Comparison of ENCODE assay signal across 9 cellular contexts in genomic region chr4:84578540-84579409, GRCh38. TPM values are rescaled to one million over a fixed set of nuclear protein-coding genes. Genes with fewer than 3 reads are reported as not detected.
DNase-seq lines count a peak whose midpoint lies in the region; ATAC-seq and TF ChIP-seq lines count a peak whose summit lies in the region.
"Had no signal": no experiment of that assay in that cellular context is flagged by ENCODE, and none has a peak within 500 bp of the region (broad histone marks: within the 10 kb centered on the region; RNA-seq: fewer than 3 reads in every experiment).

No MANE protein-coding gene starts in this region.

- in situ Hi-C loops in SK-MEL-5 (cut with HindIII; ENCODE audit: low pct_unique_long_range_greater_than_20kb, low sequenced_read_pairs) = no loop called here

- peaks cover 13% of the 10 kb centered on the region for H3K4me1 ChIP-seq in CD8-positive, alpha-beta T cell (ENCODE audit: insufficient read depth, low read length)
- peaks cover 0 to 18% (median 2%) of the 10 kb centered on the region in 4 donors for H3K4me1 ChIP-seq in tibial nerve
- peaks cover 5% of the 10 kb centered on the region for H3K4me1 ChIP-seq in psoas muscle
- H3K4me1 ChIP-seq: pancreas had no signal

- no peak for ATAC-seq in CD8-positive, alpha-beta T cell
- no peak for ATAC-seq in psoas muscle
- ATAC-seq: pancreas had no signal

- intact Hi-C loops in CD8-positive, alpha-beta T cell (cut with DNase I, micrococcal nuclease) = no loop called here
- intact Hi-C loops in psoas muscle (cut with DNase I) = no loop called here

- H3K4me3 ChIP-seq in CD8-positive, alpha-beta T cell (ENCODE audit: low read depth, low read length) = no peak overlapping the region
- H3K4me3 ChIP-seq in fibroblast of villous mesenchyme (ENCODE audit: low read depth, low read length) (no peak overlapping the region), tibial nerve (no peak overlapping the region), psoas muscle (no peak overlapping the region)
- H3K4me3 ChIP-seq: pancreas had no signal

- POLR2A ChIA-PET in CD8-positive, alpha-beta T cell (lab: Charles Lee) = no interaction called here

- H3K4me3 Mint-ChIP-seq in CD8-positive, alpha-beta T cell = no peak overlapping the region

- no peaks in the 10 kb centered on the region for H3K27me3 ChIP-seq in CD8-positive, alpha-beta T cell (ENCODE audit: insufficient read depth, low read length)
- H3K27me3 ChIP-seq in tibial nerve (peaks cover 0 to 5% of the 10 kb centered on the region in 2 donors), psoas muscle (ENCODE audit: insufficient read depth in 3 of 3, low read length in 2 of 3) (peaks cover 0 to 25% (median 7%) of the 10 kb centered on the region in 3 donors)
- H3K27me3 ChIP-seq: pancreas had no signal

- no peaks in the 10 kb centered on the region for H3K9me3 ChIP-seq in CD8-positive, alpha-beta T cell (ENCODE audit: low read length)
- no peaks in the 10 kb centered on the region for H3K9me3 ChIP-seq in tibial nerve
- H3K9me3 ChIP-seq in psoas muscle = no peaks in the 10 kb centered on the region
- H3K9me3 ChIP-seq: pancreas had no signal

- no peak for TF ChIP-seq EP300 in tibial nerve (IDR thresholded peaks at IDR 0.05)

- 72% methylated on average over 4 of the region's 4 CpGs for WGBS in tibial nerve, 2 donors
- WGBS in psoas muscle, 3 donors = 66 to 76% (median 73%) methylated on average over 4 of the region's 4 CpGs

- peak; percentile 14 for TF ChIP-seq CTCF in CD8-positive, alpha-beta T cell (IDR thresholded peaks at IDR 0.05)
- TF ChIP-seq CTCF in fibroblast of villous mesenchyme (IDR thresholded peaks at IDR 0.05; ENCODE audit: insufficient read depth, low read depth, low read length) = peak; percentile 77
- TF ChIP-seq CTCF in tibial nerve (IDR thresholded peaks at IDR 0.05) = peak in 4 of 5 experiments; percentile 9 to 43 (median 26)
- no peak for TF ChIP-seq CTCF in psoas muscle (IDR thresholded peaks at IDR 0.05)

- no peak overlapping the region for H3K27ac Mint-ChIP-seq in CD8-positive, alpha-beta T cell

- no peaks in the 10 kb centered on the region for H3K36me3 ChIP-seq in CD8-positive, alpha-beta T cell (ENCODE audit: insufficient read depth, low read length)
- no peaks in the 10 kb centered on the region for H3K36me3 ChIP-seq in tibial nerve
- no peaks in the 10 kb centered on the region for H3K36me3 ChIP-seq in psoas muscle (ENCODE audit: insufficient read depth in 1 of 2, low read depth in 1 of 2)
- H3K36me3 ChIP-seq: pancreas had no signal

- H3K9me3 Mint-ChIP-seq in CD8-positive, alpha-beta T cell = no peaks in the 10 kb centered on the region

- no peaks in the 10 kb centered on the region for H3K36me3 Mint-ChIP-seq in CD8-positive, alpha-beta T cell

- H3K4me1 Mint-ChIP-seq in CD8-positive, alpha-beta T cell (ENCODE audit: low read depth) = peaks cover 11% of the 10 kb centered on the region

- H3K27me3 Mint-ChIP-seq in CD8-positive, alpha-beta T cell (ENCODE audit: low read depth) = peaks cover 31% of the 10 kb centered on the region

- no peak overlapping the region for H3K27ac ChIP-seq in CD8-positive, alpha-beta T cell (ENCODE audit: low read depth, low read length)
- H3K27ac ChIP-seq in tibial nerve = no peak overlapping the region
- no peak overlapping the region for H3K27ac ChIP-seq in psoas muscle
- H3K27ac ChIP-seq: pancreas had no signal

- no peak for TF ChIP-seq POLR2A in tibial nerve (IDR thresholded peaks at IDR 0.05)

- DNase-seq in CD8-positive, alpha-beta T cell = peak in 1 of 7 experiments; percentile 5
- DNase-seq in HCEC 1CT = peak; percentile 31
- peak; percentile 55 for DNase-seq in SK-MEL-5 (ENCODE audit: low read depth, low spot score)
- peak; percentile 58 for DNase-seq in fibroblast of villous mesenchyme (ENCODE audit: low read depth)
- peak in 1 of 2 donors; percentile 17 for DNase-seq in tibial nerve (ENCODE audit: low spot score in 2 of 2)
- DNase-seq in GM19238 (ENCODE audit: insufficient read length, low spot score) = no peak
- DNase-seq in psoas muscle = no peak
- DNase-seq in middle frontal gyrus (ENCODE audit: extremely low spot score, low spot score) = no peak

- CTCF ChIA-PET in CD8-positive, alpha-beta T cell (lab: Charles Lee) = interaction anchor here (0.7 kb wide), 1 partner anchor 22 kb away, joined by 4 read pairs; no protein-coding TSS in a partner anchor

RNA-seq across cellular contexts. Expression of gene CDS1, which starts 4.2 kb away (rescaled TPM):
- total RNA-seq in CD8-positive, alpha-beta T cell = under 1 TPM; 0.68 to 0.97 TPM
- 0.13 and 0.32 TPM in 2 replicates for total RNA-seq in SK-MEL-5 (2014; rRNA removed; shearing (Covaris generic))
- polyA plus RNA-seq in SK-MEL-5 (2015; cell fraction: cytosol; rRNA removed) = 0.38 and 0.53 TPM in 2 replicates
- 0.16 and 0.91 TPM in 2 replicates for polyA plus RNA-seq in SK-MEL-5 (2015; cell fraction: nucleus; rRNA removed)
- total RNA-seq in fibroblast of villous mesenchyme (under 0.01 TPM in 2 replicates), tibial nerve (under 1 TPM; under 0.01 to 0.59 (median 0.25) TPM), psoas muscle (under 1 TPM in 3 of 4 donors, not detected in 1; 0.04 to 0.37 (median 0.06) TPM)
- under 1 TPM; 0.03 to 0.04 (median 0.04) TPM for polyA plus RNA-seq in psoas muscle

Comparison
In these comparisons a context has a peak if more than half of its experiments do, and no peak if none do; other contexts are left out.
1. DNase-seq: peak in HCEC 1CT (single experiment), SK-MEL-5 (single experiment) and fibroblast of villous mesenchyme (single experiment); none in GM19238 (single experiment), psoas muscle (0 of 2) and middle frontal gyrus (single experiment).